In the genomic region with DNA sequence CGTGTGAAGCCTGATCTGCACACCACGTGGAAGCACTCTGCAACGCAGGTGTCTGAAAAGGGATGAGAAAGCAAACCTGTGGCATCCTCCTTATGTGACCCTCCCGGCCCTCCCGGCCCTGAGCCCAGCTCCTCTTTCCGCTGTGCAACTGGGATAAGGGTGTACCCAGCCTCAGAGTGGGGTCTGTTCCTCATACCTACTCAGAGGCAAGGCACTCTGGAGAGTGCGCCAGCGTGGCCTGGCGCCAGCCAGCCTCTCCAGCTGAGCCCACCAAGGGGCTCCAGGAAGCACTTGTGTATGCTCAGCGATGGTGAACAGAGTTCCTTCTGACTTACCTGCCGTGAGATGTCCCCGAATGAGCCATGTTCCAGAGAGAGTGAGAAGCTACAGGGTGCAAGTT, we compare ENCODE assay signal across 19 cellular contexts.
"Had no signal": no experiment of that assay in that cellular context is flagged by ENCODE, and none has a peak within 500 bp of the region (broad histone marks: within the 10 kb centered on the region; RNA-seq: fewer than 3 reads in every experiment).

No MANE protein-coding gene starts in this region.

- DNase-seq: colonic mucosa; cortex of kidney; effector CD8-positive, alpha-beta T cell; effector memory CD8-positive, alpha-beta T cell; endodermal cell; erythroblast; foreskin keratinocyte; heart right ventricle; hippocampal formation; left cardiac atrium; left lung; left ventricle myocardium superior; lower lobe of right lung; mesenchymal stem cell; mucosa of descending colon; naive B cell had no signal

- H3K27me3 ChIP-seq: colonic mucosa, foreskin keratinocyte, gastroesophageal sphincter, heart right ventricle, left lung had no signal

- H3K9me3 ChIP-seq: colonic mucosa, left lung, lower lobe of right lung had no signal

- H3K4me1 ChIP-seq: colonic mucosa, foreskin keratinocyte, gastroesophageal sphincter, heart right ventricle, left lung, lower lobe of right lung had no signal

- ATAC-seq: effector memory CD8-positive, alpha-beta T cell; esophagus mucosa; foreskin keratinocyte; gastroesophageal sphincter; heart right ventricle; left cardiac atrium; left lung; left ventricle myocardium superior; lower lobe of right lung; mucosa of descending colon had no signal

- H3K36me3 ChIP-seq: colonic mucosa, gastroesophageal sphincter, heart right ventricle, left lung, lower lobe of right lung had no signal

- H3K4me3 ChIP-seq: colonic mucosa, gastroesophageal sphincter, heart right ventricle, left lung, lower lobe of right lung, mucosa of descending colon had no signal

- H3K27ac ChIP-seq: colonic mucosa, epithelial cell of prostate, foreskin keratinocyte, gastroesophageal sphincter, heart right ventricle, left lung, lower lobe of right lung had no signal
